ENCODE assay signal across 8 cellular contexts in the genomic region with DNA sequence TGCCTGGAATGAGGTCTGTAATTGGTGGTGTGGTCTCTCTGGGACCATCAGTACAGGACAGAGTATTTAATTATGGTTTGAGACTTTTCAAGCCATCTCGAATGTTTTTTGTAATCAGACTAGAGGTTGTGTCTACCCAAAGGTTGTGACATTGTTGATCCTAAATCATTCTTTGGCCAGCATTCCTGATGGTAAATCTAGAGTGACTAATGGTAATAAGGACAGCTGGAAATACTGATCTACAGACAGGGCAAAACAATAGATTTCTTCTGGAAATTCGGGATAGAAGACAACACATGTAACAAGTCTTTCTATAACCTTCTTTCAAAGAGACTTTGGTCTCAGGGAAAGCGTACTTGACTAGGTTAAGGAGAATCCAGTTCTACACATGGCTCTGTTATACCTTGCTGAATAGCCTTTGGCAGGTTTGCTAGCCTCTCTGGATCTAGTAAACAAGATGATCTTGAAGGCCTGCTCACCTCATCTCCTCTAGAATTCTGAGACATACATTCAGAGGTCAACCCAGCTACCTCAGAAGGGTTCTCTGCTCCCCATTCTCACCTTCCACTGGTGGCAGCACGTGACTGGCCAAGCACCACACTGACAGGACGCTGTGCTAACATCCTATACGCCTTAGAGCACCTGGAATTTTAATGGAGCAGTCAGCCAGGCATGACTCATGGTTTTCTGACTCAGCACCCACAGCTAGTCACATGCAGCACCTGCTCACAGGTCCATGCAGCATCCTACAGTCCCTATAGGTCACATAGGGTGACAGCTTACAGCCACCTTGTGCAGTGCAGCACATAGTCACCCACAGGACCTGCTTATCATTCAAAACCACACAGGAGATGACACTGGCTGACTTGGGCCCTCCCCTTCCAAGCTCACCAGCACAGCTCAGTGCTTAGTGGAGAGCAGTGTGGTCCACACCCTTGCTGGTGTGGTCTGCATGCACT. TPM values are rescaled to one million over a fixed set of nuclear protein-coding genes. Genes with fewer than 3 reads are reported as not detected.
DNase-seq lines count a peak whose midpoint lies in the region; ATAC-seq and TF ChIP-seq lines count a peak whose summit lies in the region.

No MANE protein-coding gene starts in this region.

- no peaks in the 10 kb centered on the region for H3K27me3 ChIP-seq in ascending aorta

- H3K27ac ChIP-seq in ascending aorta = no peak overlapping the region

- peak; percentile 97 for ATAC-seq in stimulated activated naive CD8-positive, alpha-beta T cell treated with anti-CD3 and anti-CD28 coated beads, Interleukin-15, Interleukin-2, amounts not matched to agents 100 U/mL and 50 U/mL, for 24 hours
- ATAC-seq in GM21619 (IDR thresholded peaks at IDR 0.05; ENCODE audit: unreplicated experiment) = no peak

- DNase-seq in activated CD4-positive, alpha-beta T cell treated with anti-CD3 and anti-CD28 coated beads for 4 hours = peak; percentile 12 to 14
- no peak for DNase-seq in activated CD4-positive, alpha-beta T cell treated with anti-CD3 and anti-CD28 coated beads for 1 hour
- DNase-seq in T-helper 22 cell (ENCODE audit: low read depth) = peak; percentile 8
- DNase-seq in head of caudate nucleus = peak; percentile 13 to 83 (median 64)
- peak; percentile 42 for DNase-seq in stimulated activated naive CD8-positive, alpha-beta T cell treated with anti-CD3 and anti-CD28 coated beads, Interleukin-15, Interleukin-2, amounts not matched to agents 100 U/mL and 50 U/mL, for 24 hours
- DNase-seq in ascending aorta (ENCODE audit: low spot score in 2 of 2) = no peak
- DNase-seq in cerebellum (ENCODE audit: low spot score) = no peak

- no peaks in the 10 kb centered on the region for H3K36me3 ChIP-seq in ascending aorta

- H3K4me1 ChIP-seq in ascending aorta = no peaks in the 10 kb centered on the region

- H3K4me3 ChIP-seq in ascending aorta = no peak overlapping the region

- no peak for TF ChIP-seq CTCF in ascending aorta (IDR thresholded peaks at IDR 0.05)

- no peaks in the 10 kb centered on the region for H3K9me3 ChIP-seq in ascending aorta

- intact Hi-C loops in head of caudate nucleus (cut with DNase I) (no loop called here), ascending aorta (cut with DNase I) (no loop called here)

RNA-seq across cellular contexts. Expression of a gene that starts 12.2 kb away (rescaled TPM):
- total RNA-seq in ascending aorta (9.7 TPM), cerebellum (4.3 TPM)

Comparison
In these comparisons a context has a peak if more than half of its experiments do, and no peak if none do; other contexts are left out.
1. DNase-seq: peak in activated CD4-positive, alpha-beta T cell treated with anti-CD3 and anti-CD28 coated beads for 4 hours (2 of 2), T-helper 22 cell (single experiment), head of caudate nucleus (42 of 42) and stimulated activated naive CD8-positive, alpha-beta T cell treated with anti-CD3 and anti-CD28 coated beads, Interleukin-15, Interleukin-2, amounts not matched to agents 100 U/mL and 50 U/mL, for 24 hours (single experiment); none in activated CD4-positive, alpha-beta T cell treated with anti-CD3 and anti-CD28 coated beads for 1 hour (single experiment), ascending aorta (0 of 2) and cerebellum (single experiment).